8 cellular contexts compared by ENCODE assay signal in the genomic region with DNA sequence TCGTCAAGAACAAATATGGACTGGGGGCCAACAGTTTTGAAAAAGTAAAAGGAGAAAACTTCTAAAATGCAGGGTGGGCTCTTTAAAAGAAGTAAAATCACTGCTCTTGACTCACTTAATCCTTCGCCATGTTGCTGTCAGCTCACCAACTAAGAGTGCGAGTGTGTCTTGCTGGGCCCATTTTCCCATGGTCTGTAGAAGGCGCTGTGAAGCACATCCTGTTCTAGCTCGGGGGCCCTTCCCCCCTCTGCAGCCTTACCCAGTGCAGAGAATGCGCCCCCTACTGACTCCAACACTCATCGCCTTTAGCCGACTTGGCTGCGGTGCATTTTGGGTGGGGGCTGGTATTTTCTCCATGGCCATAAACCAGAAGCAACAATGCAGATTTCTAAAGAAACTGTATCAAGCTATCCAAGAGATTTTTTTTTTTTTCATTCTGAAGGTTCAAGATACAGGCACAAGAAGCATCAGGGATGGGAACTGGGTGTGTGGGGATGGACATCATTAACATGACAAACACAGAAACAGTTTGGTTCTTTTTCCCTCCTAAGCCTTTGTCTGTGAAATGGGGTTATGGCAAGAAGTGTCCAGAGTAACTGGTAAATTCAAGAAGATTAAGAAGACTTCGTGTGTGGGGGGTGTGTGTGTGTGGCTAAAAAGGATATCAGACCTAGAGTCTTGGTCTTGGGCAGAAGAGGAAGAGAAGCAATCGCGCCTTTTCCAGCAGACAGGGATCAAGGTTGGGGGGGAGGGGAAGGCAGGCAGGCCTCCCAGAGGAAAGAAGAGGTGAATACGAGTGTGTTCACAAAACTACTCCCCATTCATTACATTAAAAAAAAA. TPM values are rescaled to one million over a fixed set of nuclear protein-coding genes. Genes with fewer than 3 reads are reported as not detected.
A peak's percentile ranks its signal among the peaks of the same experiment; 100 is the strongest.
DNase-seq lines count a peak whose midpoint lies in the region; ATAC-seq and TF ChIP-seq lines count a peak whose summit lies in the region.

No MANE protein-coding gene starts in this region.

- TF ChIP-seq EP300 in ovary (IDR thresholded peaks at IDR 0.05): no peak

- H3K4me1 Mint-ChIP-seq in activated naive CD8-positive, alpha-beta T cell (ENCODE audit: low read depth): peaks cover 62% of the 10 kb centered on the region

- peak; percentile 50 for ATAC-seq in HG02571 (IDR thresholded peaks at IDR 0.05; ENCODE audit: unreplicated experiment)
- ATAC-seq in Right ventricle myocardium inferior: peak; percentile 54

- TF ChIP-seq CTCF in NB4 (IDR thresholded peaks at IDR 0.05; ENCODE audit: low read depth, low read length) (peak; percentile 98), ovary (IDR thresholded peaks at IDR 0.05) (peak; percentile 50 to 81 (median 69)), thyroid gland (IDR thresholded peaks at IDR 0.05) (peak; percentile 51 to 96 (median 90))

- H3K36me3 Mint-ChIP-seq in activated naive CD8-positive, alpha-beta T cell: peaks cover 15% of the 10 kb centered on the region

- H3K9me3 ChIP-seq in SK-N-MC (ENCODE audit: low read depth, low read length): no peaks in the 10 kb centered on the region
- no peaks in the 10 kb centered on the region for H3K9me3 ChIP-seq in ovary
- H3K9me3 ChIP-seq in thyroid gland: no peaks in the 10 kb centered on the region

- H3K4me3 Mint-ChIP-seq in activated naive CD8-positive, alpha-beta T cell: peak overlapping the region; percentile 90

- peak; percentile 14 for TF ChIP-seq POLR2A in NB4 (IDR thresholded peaks at IDR 0.05; ENCODE audit: extremely low read depth, insufficient read length)
- no peak for TF ChIP-seq POLR2A in ovary (IDR thresholded peaks at IDR 0.05)
- no peak for TF ChIP-seq POLR2A in thyroid gland (IDR thresholded peaks at IDR 0.05)

- intact Hi-C loops in Right ventricle myocardium inferior (cut with DNase I) (loop anchor here (2.0 kb wide), 2 partner anchors 29 to 111 kb away; partner anchors contain the start of genes DPM1 and MOCS3), ovary (cut with DNase I) (loop anchor here (2.0 to 10.0 kb wide), 4 partner anchors 55 to 137 kb away; partner anchors contain the start of gene BCAS4 (in 3 of the 4)), thyroid gland (cut with DNase I) (loop anchor here (5.0 kb wide), 2 partner anchors 112 to 137 kb away; no protein-coding TSS in a partner anchor)

- H3K27ac Mint-ChIP-seq in activated naive CD8-positive, alpha-beta T cell: peak overlapping the region; percentile 92

- peak overlapping the region; percentile 93 for H3K4me3 ChIP-seq in NB4 (ENCODE audit: low read depth, low read length)
- peak overlapping the region; percentile 91 for H3K4me3 ChIP-seq in SK-N-MC
- H3K4me3 ChIP-seq in ovary: peak overlapping the region; percentile 92
- H3K4me3 ChIP-seq in thyroid gland (replicated peaks in 1 of 3): peak overlapping the region in 2 of 3 donors; percentile 84 to 85

- no peaks in the 10 kb centered on the region for H3K27me3 Mint-ChIP-seq in activated naive CD8-positive, alpha-beta T cell

- H3K36me3 ChIP-seq in SK-N-MC (ENCODE audit: insufficient read depth, low read length): peaks cover 61% of the 10 kb centered on the region
- H3K36me3 ChIP-seq in ovary: no peaks in the 10 kb centered on the region
- H3K36me3 ChIP-seq in thyroid gland: peaks cover 0 to 4% of the 10 kb centered on the region in 2 donors

- H3K27me3 ChIP-seq in ovary (no peaks in the 10 kb centered on the region), thyroid gland (no peaks in the 10 kb centered on the region)

- H3K4me1 ChIP-seq in ovary (ENCODE audit: insufficient read depth) (peaks cover 14% of the 10 kb centered on the region), thyroid gland (peaks cover 27 to 31% of the 10 kb centered on the region in 2 donors)

- DNase-seq in GM04503 (ENCODE audit: low read depth) (peak; percentile 72), NB4 (ENCODE audit: low read depth) (peak; percentile 97), SK-N-MC (ENCODE audit: low read depth, low spot score) (peak; percentile 95), Right ventricle myocardium inferior (ENCODE audit: missing footprints) (peak; percentile 92), ovary (peak; percentile 81 to 88 (median 83)), thyroid gland (peak; percentile 93 to 94)

- peak overlapping the region; percentile 82 for H3K27ac ChIP-seq in SK-N-MC
- peak overlapping the region in 1 of 2 donors; percentile 83 for H3K27ac ChIP-seq in ovary
- H3K27ac ChIP-seq in thyroid gland: peak overlapping the region; percentile 54 to 84 (median 80)

- 12% methylated on average over 13 of the region's 13 CpGs for WGBS in ovary, 3 donors
- 11 to 14% methylated on average over 13 of the region's 13 CpGs for WGBS in thyroid gland, 2 donors

- peak overlapping the region; percentile 91 for H3K9ac ChIP-seq in SK-N-MC (ENCODE audit: insufficient read length)

- no peaks in the 10 kb centered on the region for H3K9me3 Mint-ChIP-seq in activated naive CD8-positive, alpha-beta T cell (ENCODE audit: low read depth)

RNA-seq across cellular contexts. Expression of gene ADNP, which starts 1.7 kb away (rescaled TPM):
- 30.3 TPM for total RNA-seq in Right ventricle myocardium inferior
- 10 to 100 TPM; 41.1 to 94.7 (median 75.5) TPM for total RNA-seq in ovary
- polyA plus RNA-seq in ovary: 10 to 100 TPM; 30.8 to 80.5 TPM
- 10 to 100 TPM; 55.5 to 68.9 (median 63.5) TPM for total RNA-seq in thyroid gland

RNA-seq across cellular contexts. Expression of gene DPM1, which starts 28.8 kb away (rescaled TPM):
- 35.5 TPM for total RNA-seq in Right ventricle myocardium inferior
- total RNA-seq in ovary: 10 to 100 TPM; 31.1 to 47.2 (median 37.8) TPM
- polyA plus RNA-seq in ovary: 10 to 100 TPM; 41.5 to 53.8 TPM
- total RNA-seq in thyroid gland: 10 to 100 TPM; 48.8 to 83.1 (median 60.2) TPM

RNA-seq across cellular contexts. Expression of gene MOCS3, which starts 29.1 kb away (rescaled TPM):
- total RNA-seq in Right ventricle myocardium inferior (2.3 TPM), ovary (1 to 10 TPM; 3.0 to 5.6 (median 5.0) TPM), thyroid gland (1 to 10 TPM; 6.7 to 7.8 (median 7.6) TPM)
- polyA plus RNA-seq in ovary: 1 to 10 TPM; 3.3 to 3.8 TPM
